Comparison of ENCODE assay signal across 10 cellular contexts in genomic region chr13:114097893-114098688, GRCh38. TPM values are rescaled to one million over a fixed set of nuclear protein-coding genes. Genes with fewer than 3 reads are reported as not detected.
DNase-seq lines count a peak whose midpoint lies in the region; ATAC-seq and TF ChIP-seq lines count a peak whose summit lies in the region.
"Had no signal": no experiment of that assay in that cellular context is flagged by ENCODE, and none has a peak within 500 bp of the region (broad histone marks: within the 10 kb centered on the region; RNA-seq: fewer than 3 reads in every experiment).

No MANE protein-coding gene starts in this region.

- H2AFZ ChIP-seq in neural progenitor cell (replicated peaks) = no peak overlapping the region

- no peak for TF ChIP-seq CTCF in endothelial cell (IDR thresholded peaks at IDR 0.05; ENCODE audit: unreplicated experiment)
- no peak for TF ChIP-seq CTCF in neural progenitor cell (IDR thresholded peaks at IDR 0.05)

- no peak overlapping the region for H3K27ac ChIP-seq in neural progenitor cell
- H3K27ac ChIP-seq in aorta (ENCODE audit: low read depth in 1 of 2, low read length in 2 of 2) = no peak overlapping the region

- no peak overlapping the region for H3K4me2 ChIP-seq in neural progenitor cell

- H3K9me3 Mint-ChIP-seq in endothelial cell (ENCODE audit: unreplicated experiment) = no peaks in the 10 kb centered on the region
- peaks cover 7% of the 10 kb centered on the region for H3K9me3 Mint-ChIP-seq in neural progenitor cell

- H3K36me3 ChIP-seq in neural progenitor cell (no peaks in the 10 kb centered on the region), aorta (ENCODE audit: control insufficient read depth in 1 of 2, insufficient read depth in 2 of 2, low read length in 1 of 2) (no peaks in the 10 kb centered on the region)

- H3K27me3 Mint-ChIP-seq in endothelial cell (ENCODE audit: unreplicated experiment) (peaks cover 10% of the 10 kb centered on the region), neural progenitor cell (ENCODE audit: insufficient read depth, low read depth) (peaks cover 11% of the 10 kb centered on the region)

- no peak overlapping the region for H3K9ac ChIP-seq in neural progenitor cell

- H3K27ac Mint-ChIP-seq in endothelial cell (ENCODE audit: unreplicated experiment) (peak overlapping the region; percentile 68), neural progenitor cell (peak overlapping the region; percentile 97)

- no peaks in the 10 kb centered on the region for H4K20me1 ChIP-seq in neural progenitor cell (ENCODE audit: low read depth)

- H3K4me3 ChIP-seq in neural progenitor cell (no peak overlapping the region), aorta (ENCODE audit: low read length in 2 of 2) (no peak overlapping the region)

- WGBS in aorta, 2 donors = 88 to 89% methylated on average over 27 of the region's 27 CpGs

- H3K36me3 Mint-ChIP-seq in endothelial cell (ENCODE audit: low read depth, unreplicated experiment) = peaks cover 15% of the 10 kb centered on the region
- peaks cover 6% of the 10 kb centered on the region for H3K36me3 Mint-ChIP-seq in neural progenitor cell

- ATAC-seq in Right ventricle myocardium superior (ENCODE audit: poor library complexity) (no peak), Right ventricle myocardium inferior (no peak), aorta (ENCODE audit: low FRiP score) (no peak), HG02571 (IDR thresholded peaks at IDR 0.05; ENCODE audit: unreplicated experiment) (no peak)

- H3K4me1 ChIP-seq in neural progenitor cell (peaks cover 8% of the 10 kb centered on the region), aorta (ENCODE audit: control insufficient read depth in 1 of 2, insufficient read depth in 2 of 2, low read length in 2 of 2) (no peaks in the 10 kb centered on the region)

- H3K27me3 ChIP-seq in neural progenitor cell (no peaks in the 10 kb centered on the region), aorta (ENCODE audit: control insufficient read depth in 1 of 2, insufficient read depth in 2 of 2, low read length in 1 of 2) (no peaks in the 10 kb centered on the region)

- no peaks in the 10 kb centered on the region for H3K9me3 ChIP-seq in neural progenitor cell (ENCODE audit: low read depth)
- H3K9me3 ChIP-seq in aorta (ENCODE audit: control insufficient read depth, low read length) = no peaks in the 10 kb centered on the region

- H3K79me2 ChIP-seq in neural progenitor cell (ENCODE audit: low read depth) = no peaks in the 10 kb centered on the region

- H3K4me1 Mint-ChIP-seq in endothelial cell (ENCODE audit: unreplicated experiment) (peaks cover 3% of the 10 kb centered on the region), neural progenitor cell (peaks cover 47% of the 10 kb centered on the region)

- peaks cover 32% of the 10 kb centered on the region for H3F3A ChIP-seq in neural progenitor cell (ENCODE audit: low read depth)

- H3K4me3 Mint-ChIP-seq in endothelial cell (ENCODE audit: unreplicated experiment) (no peak overlapping the region), neural progenitor cell (peak overlapping the region; percentile 71)

- intact Hi-C loops in Right ventricle myocardium superior (cut with DNase I) = no loop called here
- intact Hi-C loops in Right ventricle myocardium inferior (cut with DNase I) = no loop called here
- intact Hi-C loops in aorta (cut with DNase I) = loop anchor here (2.0 kb wide), 1 partner anchor 33 kb away; no protein-coding TSS in a partner anchor

- peak; percentile 37 for DNase-seq in Right ventricle myocardium superior
- no peak for DNase-seq in Right ventricle myocardium inferior (ENCODE audit: missing footprints)
- DNase-seq in endothelial cell (ENCODE audit: low spot score) = no peak
- DNase-seq in neural progenitor cell (ENCODE audit: low spot score) = no peak
- peak; percentile 47 to 71 for DNase-seq in aorta
- no peak for DNase-seq in stimulated activated naive CD4-positive, alpha-beta T cell treated with Interleukin-2 at 50 U/mL for 16 hours (lab: John Stamatoyannopoulos, UW)
- no peak for DNase-seq in NCI-H748 (lab: John Stamatoyannopoulos, UW; ENCODE audit: unreplicated experiment)
- DNase-seq: activated CD4-positive, alpha-beta T cell treated with anti-CD3 and anti-CD28 coated beads, Interleukin-2, amount 50 U/mL, for 48 hours; C1 segment of cervical spinal cord had no signal

RNA-seq across cellular contexts. Expression of gene RASA3, which starts 34.3 kb away (rescaled TPM):
- 11.2 TPM for total RNA-seq in Right ventricle myocardium superior
- total RNA-seq in Right ventricle myocardium inferior = 12.7 TPM
- total RNA-seq in endothelial cell (ENCODE audit: unreplicated experiment) = 34.0 TPM
- total RNA-seq in neural progenitor cell (ENCODE audit: low replicate concordance) = 2.9 and 6.0 TPM in 2 replicates
- 10 to 100 TPM; 34.8 to 42.3 TPM for total RNA-seq in aorta
- 10 to 100 TPM in 1 of 2 donors, 1 to 10 TPM in 1; 8.1 to 23.0 TPM for polyA plus RNA-seq in aorta

Comparison
In these comparisons a context has a peak if more than half of its experiments do, and no peak if none do; other contexts are left out.
1. DNase-seq: peak in Right ventricle myocardium superior (single experiment) and aorta (2 of 2); none in Right ventricle myocardium inferior (single experiment), endothelial cell (single experiment), neural progenitor cell (single experiment), stimulated activated naive CD4-positive, alpha-beta T cell treated with Interleukin-2 at 50 U/mL for 16 hours (single experiment) and NCI-H748 (single experiment).
2. intact Hi-C loops: an anchor here in aorta (2.0 kb wide); none called in Right ventricle myocardium superior and Right ventricle myocardium inferior.